Comparison of ENCODE assay signal across 19 cellular contexts in genomic region chr12:60475825-60476224, GRCh38.
DNase-seq lines count a peak whose midpoint lies in the region; ATAC-seq and TF ChIP-seq lines count a peak whose summit lies in the region.
"Had no signal": no experiment of that assay in that cellular context is flagged by ENCODE, and none has a peak within 500 bp of the region (broad histone marks: within the 10 kb centered on the region; RNA-seq: fewer than 3 reads in every experiment).

No MANE protein-coding gene starts in this region.

- H3K4me1 Mint-ChIP-seq in H9 (peaks cover 13 to 14% of the 10 kb centered on the region in 2 experiments), WTC11 (peaks cover 21% of the 10 kb centered on the region)
- H3K4me1 Mint-ChIP-seq: CD4-positive, CD25-positive, alpha-beta regulatory T cell; CD8-positive, alpha-beta memory T cell had no signal

- DNase-seq in H9 (no peak), WTC11 (ENCODE audit: low spot score) (no peak), iPS DF 19.7 (ENCODE audit: low read depth, low spot score) (peak; percentile 47), mesendoderm (peak; percentile 30), GM19240 (ENCODE audit: insufficient read length, low spot score) (no peak)
- no peak for DNase-seq in activated CD4-positive, alpha-beta T cell treated with anti-CD3 and anti-CD28 coated beads for 1 hour
- DNase-seq: ACHN; BE2C; C1 segment of cervical spinal cord; CD4-positive, CD25-positive, alpha-beta regulatory T cell; CD8-positive, alpha-beta memory T cell; COR-L47; DMS 273 treated with DMSO at 0.1 percent for 48 hours; DMS79; GDM1; IMR-90 had no signal

- TF ChIP-seq CTCF in H9 (conservative IDR thresholded peaks at IDR 0.05) (no peak), WTC11 (IDR thresholded peaks at IDR 0.05) (no peak)

- H3K36me3 Mint-ChIP-seq in H9 (ENCODE audit: insufficient read depth in 1 of 3, low read depth in 3 of 3), result no peaks in the 10 kb centered on the region
- no peaks in the 10 kb centered on the region for H3K36me3 Mint-ChIP-seq in WTC11
- H3K36me3 Mint-ChIP-seq: CD4-positive, CD25-positive, alpha-beta regulatory T cell; CD8-positive, alpha-beta memory T cell had no signal

- H3K56ac ChIP-seq in H9 (ENCODE audit: insufficient read length, low read depth, low read length) (no peak overlapping the region), mesendoderm (ENCODE audit: low read length) (no peak overlapping the region)

- H3K27ac ChIP-seq in H9 (ENCODE audit: insufficient read length, low read depth, low read length) (no peak overlapping the region), mesendoderm (ENCODE audit: low read depth, low read length) (no peak overlapping the region)
- H3K27ac ChIP-seq: HL-60 had no signal

- H3K4me3 Mint-ChIP-seq in H9 (no peak overlapping the region), WTC11 (no peak overlapping the region; the same call in 1 of the 2 replicates)
- H3K4me3 Mint-ChIP-seq: CD4-positive, CD25-positive, alpha-beta regulatory T cell; CD8-positive, alpha-beta memory T cell had no signal

- no peaks in the 10 kb centered on the region for H3K23me2 ChIP-seq in H9 (ENCODE audit: insufficient read length, low read depth, low read length, poor library complexity, severe bottlenecking)

- H3K4me1 ChIP-seq in H9 (ENCODE audit: insufficient read depth, low read length) (no peaks in the 10 kb centered on the region; the same call in 1 of the 2 replicates), mesendoderm (ENCODE audit: control insufficient read depth, low read depth, low read length) (no peaks in the 10 kb centered on the region)
- H3K4me1 ChIP-seq: BE2C had no signal

- no CpG with 5 or more reads among the region's 3 CpGs for WGBS in H9 (ENCODE audit: extremely low coverage, insufficient read length, low lambda C conversion rate)
- no CpG with 5 or more reads among the region's 3 CpGs for WGBS in mesendoderm (ENCODE audit: extremely low coverage, insufficient coverage, low lambda C conversion rate)

- no peaks in the 10 kb centered on the region for H3K79me1 ChIP-seq in H9 (ENCODE audit: insufficient read depth, low read depth, low read length, poor library complexity, severe bottlenecking)
- no peaks in the 10 kb centered on the region for H3K79me1 ChIP-seq in mesendoderm (ENCODE audit: low read length)

- H3K4me2 ChIP-seq in H9 (ENCODE audit: insufficient read depth, insufficient read length, low read length), result no peak overlapping the region
- H3K4me2 ChIP-seq in mesendoderm (ENCODE audit: low read length), result no peak overlapping the region

- no peaks in the 10 kb centered on the region for H3K79me2 ChIP-seq in H9 (ENCODE audit: insufficient read depth, low read length)
- H3K79me2 ChIP-seq in mesendoderm (ENCODE audit: control insufficient read depth, insufficient read depth, low read length), result no peaks in the 10 kb centered on the region

- no peak overlapping the region for H3T11ph ChIP-seq in H9 (ENCODE audit: low read length)

- H2AFZ ChIP-seq in H9 (ENCODE audit: low read length), result no peak overlapping the region

- H4K8ac ChIP-seq in H9 (replicated peaks; ENCODE audit: insufficient read length, low read depth, low read length), result no peak overlapping the region
- no peak overlapping the region for H4K8ac ChIP-seq in mesendoderm (ENCODE audit: low read depth, low read length)

- H2BK15ac ChIP-seq in H9 (ENCODE audit: low read depth, low read length) (no peak overlapping the region), mesendoderm (replicated peaks; ENCODE audit: low read depth) (no peak overlapping the region)

- ATAC-seq in WTC11 (peak; percentile 93), HG03280 (IDR thresholded peaks at IDR 0.05; ENCODE audit: unreplicated experiment) (no peak)
- ATAC-seq: K562 had no signal

- no peak overlapping the region for H3K4me3 ChIP-seq in mesendoderm (ENCODE audit: low read length)
- H3K4me3 ChIP-seq: K562 had no signal

- no peaks in the 10 kb centered on the region for H4K20me1 ChIP-seq in H9 (ENCODE audit: control insufficient read depth, insufficient read depth, insufficient read length)

- H2AK5ac ChIP-seq in H9 (ENCODE audit: insufficient read length, low read length), result no peak overlapping the region
- no peak overlapping the region for H2AK5ac ChIP-seq in mesendoderm (ENCODE audit: low read length)

- H3K9me3 ChIP-seq in H9 (ENCODE audit: control insufficient read depth, low read depth, low read length), result no peaks in the 10 kb centered on the region
- H3K9me3 ChIP-seq: BE2C had no signal

- no peak overlapping the region for H2BK12ac ChIP-seq in H9 (ENCODE audit: insufficient read length, low read depth, low read length)

- no peak overlapping the region for H3K14ac ChIP-seq in H9 (ENCODE audit: insufficient read depth, low read length)

- no peak overlapping the region for H2BK120ac ChIP-seq in H9 (ENCODE audit: low read depth, low read length, poor library complexity, severe bottlenecking)
- no peak overlapping the region for H2BK120ac ChIP-seq in mesendoderm (ENCODE audit: low read depth, low read length)

- no peak overlapping the region for H2BK20ac ChIP-seq in H9 (ENCODE audit: low read depth, low read length, poor library complexity, severe bottlenecking)

- no peak overlapping the region for H3K4ac ChIP-seq in H9 (ENCODE audit: low read depth, low read length)
- H3K4ac ChIP-seq in mesendoderm (ENCODE audit: low read depth, low read length), result no peak overlapping the region

- H4K5ac ChIP-seq in H9 (ENCODE audit: insufficient read length, low read depth, low read length), result no peak overlapping the region
- no peak overlapping the region for H4K5ac ChIP-seq in mesendoderm (ENCODE audit: low read length)

- no peak overlapping the region for H3K9ac ChIP-seq in H9 (ENCODE audit: extremely low read depth, insufficient read length, low read length)
- no peak overlapping the region for H3K9ac ChIP-seq in mesendoderm (ENCODE audit: low read length)

- CTCF ChIA-PET in WTC11 (lab: Charles Lee), result interaction anchor here (1.2 kb wide), 1 partner anchor 18 kb away, joined by 5 read pairs; no protein-coding TSS in a partner anchor

- POLR2A ChIA-PET in WTC11 (lab: Charles Lee), result no interaction called here

- H3K23ac ChIP-seq in H9 (ENCODE audit: insufficient read length, low read depth, low read length) (no peak overlapping the region), mesendoderm (ENCODE audit: low read length) (no peak overlapping the region)

- H3K27ac Mint-ChIP-seq in H9, result peak overlapping the region; percentile 45 to 48 (median 46); a peak in 5 of 7 replicates
- H3K27ac Mint-ChIP-seq in WTC11, result peak overlapping the region; percentile 96
- H3K27ac Mint-ChIP-seq: CD4-positive, CD25-positive, alpha-beta regulatory T cell; CD8-positive, alpha-beta memory T cell had no signal

- H3K36me3 ChIP-seq in mesendoderm (ENCODE audit: control insufficient read depth, insufficient read depth, low read length), result no peaks in the 10 kb centered on the region
- H3K36me3 ChIP-seq: BE2C had no signal

- no peak overlapping the region for H3K18ac ChIP-seq in H9 (ENCODE audit: insufficient read length, low read depth, low read length)
- no peak overlapping the region for H3K18ac ChIP-seq in mesendoderm (ENCODE audit: low read length)

- H3K9me3 Mint-ChIP-seq in H9 (no peaks in the 10 kb centered on the region), WTC11 (no peaks in the 10 kb centered on the region)

- H3K27me3 Mint-ChIP-seq in H9 (ENCODE audit: low read depth) (no peaks in the 10 kb centered on the region), WTC11 (ENCODE audit: low read depth) (no peaks in the 10 kb centered on the region)
- H3K27me3 Mint-ChIP-seq: CD4-positive, CD25-positive, alpha-beta regulatory T cell; CD8-positive, alpha-beta memory T cell had no signal

- no peak overlapping the region for H2BK5ac ChIP-seq in H9 (ENCODE audit: insufficient read length, low read length)
- H2BK5ac ChIP-seq in mesendoderm (ENCODE audit: low read length), result no peak overlapping the region

- no peak overlapping the region for H4K91ac ChIP-seq in H9 (ENCODE audit: insufficient read length, low read depth, low read length)

- no peaks in the 10 kb centered on the region for H3K27me3 ChIP-seq in H9 (ENCODE audit: insufficient read depth, low read length)
- H3K27me3 ChIP-seq in mesendoderm (ENCODE audit: insufficient read depth, low read length, poor library complexity), result no peaks in the 10 kb centered on the region
- H3K27me3 ChIP-seq: BE2C had no signal

TF ChIP-seq in WTC11, 78 proteins besides CTCF, POLR2A, EP300 and RAD21 (continues in another document):
- TF ChIP-seq, protein P1, sequence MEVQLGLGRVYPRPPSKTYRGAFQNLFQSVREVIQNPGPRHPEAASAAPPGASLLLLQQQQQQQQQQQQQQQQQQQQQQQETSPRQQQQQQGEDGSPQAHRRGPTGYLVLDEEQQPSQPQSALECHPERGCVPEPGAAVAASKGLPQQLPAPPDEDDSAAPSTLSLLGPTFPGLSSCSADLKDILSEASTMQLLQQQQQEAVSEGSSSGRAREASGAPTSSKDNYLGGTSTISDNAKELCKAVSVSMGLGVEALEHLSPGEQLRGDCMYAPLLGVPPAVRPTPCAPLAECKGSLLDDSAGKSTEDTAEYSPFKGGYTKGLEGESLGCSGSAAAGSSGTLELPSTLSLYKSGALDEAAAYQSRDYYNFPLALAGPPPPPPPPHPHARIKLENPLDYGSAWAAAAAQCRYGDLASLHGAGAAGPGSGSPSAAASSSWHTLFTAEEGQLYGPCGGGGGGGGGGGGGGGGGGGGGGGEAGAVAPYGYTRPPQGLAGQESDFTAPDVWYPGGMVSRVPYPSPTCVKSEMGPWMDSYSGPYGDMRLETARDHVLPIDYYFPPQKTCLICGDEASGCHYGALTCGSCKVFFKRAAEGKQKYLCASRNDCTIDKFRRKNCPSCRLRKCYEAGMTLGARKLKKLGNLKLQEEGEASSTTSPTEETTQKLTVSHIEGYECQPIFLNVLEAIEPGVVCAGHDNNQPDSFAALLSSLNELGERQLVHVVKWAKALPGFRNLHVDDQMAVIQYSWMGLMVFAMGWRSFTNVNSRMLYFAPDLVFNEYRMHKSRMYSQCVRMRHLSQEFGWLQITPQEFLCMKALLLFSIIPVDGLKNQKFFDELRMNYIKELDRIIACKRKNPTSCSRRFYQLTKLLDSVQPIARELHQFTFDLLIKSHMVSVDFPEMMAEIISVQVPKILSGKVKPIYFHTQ (CRISPR knock-in tag; IDR thresholded peaks at IDR 0.05), result no peak
- TF ChIP-seq ZNF232 (CRISPR knock-in tag; IDR thresholded peaks at IDR 0.05), result no peak
- TF ChIP-seq NR2C2 (CRISPR knock-in tag; IDR thresholded peaks at IDR 0.05), result no peak
- no peak for TF ChIP-seq ZNF263 (CRISPR knock-in tag; IDR thresholded peaks at IDR 0.05; ENCODE audit: low read depth)
- no peak for TF ChIP-seq NFE2L1 (CRISPR knock-in tag; IDR thresholded peaks at IDR 0.05)
- TF ChIP-seq ZNF396 (CRISPR knock-in tag; IDR thresholded peaks at IDR 0.05; ENCODE audit: borderline replicate concordance), result no peak
- TF ChIP-seq ZNF121 (CRISPR knock-in tag; IDR thresholded peaks at IDR 0.05), result no peak
- no peak for TF ChIP-seq HMGA2 (CRISPR knock-in tag; IDR thresholded peaks at IDR 0.05)

Comparison
In these comparisons a context has a peak if more than half of its experiments do, and no peak if none do; other contexts are left out.
1. DNase-seq: peak in iPS DF 19.7 (single experiment) and mesendoderm (single experiment); none in H9 (single experiment), WTC11 (single experiment), GM19240 (single experiment) and activated CD4-positive, alpha-beta T cell treated with anti-CD3 and anti-CD28 coated beads for 1 hour (single experiment).